In the genomic region with DNA sequence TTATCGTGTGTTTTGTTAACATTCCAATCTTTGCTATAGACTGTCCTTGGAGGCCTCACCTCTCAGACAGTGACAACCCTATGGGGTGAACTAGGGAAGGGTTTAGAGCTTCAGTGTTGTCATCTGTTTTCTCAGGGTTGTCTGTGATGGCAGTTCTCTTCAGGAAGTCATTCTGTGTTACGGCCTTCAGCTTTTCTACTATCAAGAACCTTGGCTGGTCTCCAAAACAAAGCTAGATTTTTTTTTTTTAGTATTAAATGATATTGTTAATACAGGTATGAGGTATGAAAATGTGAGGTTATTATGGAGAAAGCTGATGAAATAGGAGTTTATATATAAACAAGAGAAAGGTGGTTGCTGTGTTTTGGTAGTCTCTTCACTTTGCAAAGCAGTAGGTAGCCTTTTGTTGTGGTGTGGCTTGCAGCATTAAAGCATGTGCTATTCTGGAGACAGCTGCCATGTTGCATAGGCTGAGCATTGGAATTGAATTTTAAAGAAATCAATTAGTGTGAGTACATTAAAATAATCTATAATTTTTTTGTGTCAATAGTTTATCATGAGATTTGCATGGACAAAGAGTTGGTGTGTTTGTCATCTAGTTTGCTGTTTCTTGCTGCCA, we compare ENCODE assay signal across 17 cellular contexts.
DNase-seq lines count a peak whose midpoint lies in the region; ATAC-seq lines count a peak whose summit lies in the region.
"Had no signal": no experiment of that assay in that cellular context is flagged by ENCODE, and none has a peak within 500 bp of the region (broad histone marks: within the 10 kb centered on the region; RNA-seq: fewer than 3 reads in every experiment).

No MANE protein-coding gene starts in this region.

- H3K27me3 ChIP-seq in CD4-positive, CD25-positive, alpha-beta regulatory T cell (ENCODE audit: control insufficient read depth, insufficient read depth, low read length) = no peaks in the 10 kb centered on the region
- H3K27me3 ChIP-seq: vagina had no signal

- DNase-seq in NCI-H146 (lab: John Stamatoyannopoulos, UW) (peak; percentile 23), NCI-H146 treated with DMSO at 0.1 percent for 48 hours (lab: John Stamatoyannopoulos, UW; ENCODE audit: unreplicated experiment) (no peak), NCI-H2029 (lab: John Stamatoyannopoulos, UW) (peak; percentile 38), ecto neural progenitor cell (ENCODE audit: low spot score) (no peak), SIG-M5 treated with dmso at 0.1 percent for 504 hours (lab: John Stamatoyannopoulos, UW; ENCODE audit: unreplicated experiment) (no peak)
- DNase-seq in CD4-positive, CD25-positive, alpha-beta regulatory T cell = peak in 1 of 3 donors; percentile 34
- DNase-seq in activated naive CD8-positive, alpha-beta T cell treated with anti-CD3 and anti-CD28 coated beads, Interleukin-2, amount 10 ng/mL, durations not matched to agents 7 days and 5 days = no peak
- DNase-seq: activated CD4-positive, CD25-positive, alpha-beta regulatory T cell treated with anti-CD3 and anti-CD28 coated beads, Interleukin-2, amount 50 U/mL, for 72 hours; activated effector memory CD4-positive, alpha-beta T cell treated with anti-CD3 and anti-CD28 coated beads, Interleukin-2, amount 50 U/mL, for 16 hours; effector memory CD8-positive, alpha-beta T cell; NCI-H1436; right cardiac atrium; stimulated activated CD4-positive, alpha-beta T cell treated with anti-CD3 and anti-CD28 coated beads, Interleukin-12 subunit alpha, Interleukin-12 subunit beta, amount 100 ng/mL, for 4 hours; T1000 had no signal

- H3K4me3 Mint-ChIP-seq in CD4-positive, CD25-positive, alpha-beta regulatory T cell = peak overlapping the region in 2 of 4 donors; percentile 27 to 30
- H3K4me3 Mint-ChIP-seq in activated naive CD8-positive, alpha-beta T cell treated with anti-CD3 and anti-CD28 coated beads, Interleukin-2, amount 10 ng/mL, durations not matched to agents 7 days and 5 days = no peak overlapping the region
- H3K4me3 Mint-ChIP-seq: B cell; effector memory CD8-positive, alpha-beta T cell had no signal

- no peak overlapping the region for H3K27ac ChIP-seq in CD4-positive, CD25-positive, alpha-beta regulatory T cell (ENCODE audit: insufficient read depth, low read length, poor library complexity, severe bottlenecking)
- H3K27ac ChIP-seq: vagina had no signal

- H3K27ac Mint-ChIP-seq in CD4-positive, CD25-positive, alpha-beta regulatory T cell = peak overlapping the region; percentile 6 to 89 (median 88)
- H3K27ac Mint-ChIP-seq in activated naive CD8-positive, alpha-beta T cell treated with anti-CD3 and anti-CD28 coated beads, Interleukin-2, amount 10 ng/mL, durations not matched to agents 7 days and 5 days = peak overlapping the region; percentile 28
- H3K27ac Mint-ChIP-seq: B cell; effector memory CD8-positive, alpha-beta T cell had no signal

- no peak overlapping the region for H3K4me3 ChIP-seq in CD4-positive, CD25-positive, alpha-beta regulatory T cell (ENCODE audit: low read depth, low read length)
- H3K4me3 ChIP-seq: vagina had no signal

- POLR2A ChIA-PET in activated naive CD8-positive, alpha-beta T cell treated with anti-CD3 and anti-CD28 coated beads, Interleukin-2, amount 10 ng/mL, durations not matched to agents 7 days and 5 days (lab: Charles Lee) = interaction anchor here (0.7 to 1.0 kb wide), 2 partner anchors 37 to 75 kb away, joined by 3 read pairs; no protein-coding TSS in a partner anchor

- H3K4me1 ChIP-seq in CD4-positive, CD25-positive, alpha-beta regulatory T cell (ENCODE audit: control insufficient read depth, insufficient read depth, low read length, poor library complexity, severe bottlenecking) = no peaks in the 10 kb centered on the region
- H3K4me1 ChIP-seq: vagina had no signal

- H3K4me1 Mint-ChIP-seq in CD4-positive, CD25-positive, alpha-beta regulatory T cell = peaks cover 0 to 21% (median 4%) of the 10 kb centered on the region in 4 donors
- H3K4me1 Mint-ChIP-seq in activated naive CD8-positive, alpha-beta T cell treated with anti-CD3 and anti-CD28 coated beads, Interleukin-2, amount 10 ng/mL, durations not matched to agents 7 days and 5 days = peaks cover 12% of the 10 kb centered on the region

- peak in 1 of 2 donors; percentile 44 for ATAC-seq in CD4-positive, CD25-positive, alpha-beta regulatory T cell (ENCODE audit: low read depth in 2 of 2)
- peak; percentile 54 for ATAC-seq in activated naive CD8-positive, alpha-beta T cell treated with anti-CD3 and anti-CD28 coated beads, Interleukin-2, amount 10 ng/mL, durations not matched to agents 7 days and 5 days (ENCODE audit: low read depth)
- no peak for ATAC-seq in HG02623 (IDR thresholded peaks at IDR 0.05; ENCODE audit: unreplicated experiment)
- ATAC-seq: effector memory CD8-positive, alpha-beta T cell; right cardiac atrium had no signal

- peaks cover 0 to 8% (median 2%) of the 10 kb centered on the region in 7 donors for H3K9me3 Mint-ChIP-seq in CD4-positive, CD25-positive, alpha-beta regulatory T cell
- H3K9me3 Mint-ChIP-seq in activated naive CD8-positive, alpha-beta T cell treated with anti-CD3 and anti-CD28 coated beads, Interleukin-2, amount 10 ng/mL, durations not matched to agents 7 days and 5 days = peaks cover 6% of the 10 kb centered on the region
- H3K9me3 Mint-ChIP-seq: effector memory CD8-positive, alpha-beta T cell had no signal

- H3K36me3 Mint-ChIP-seq in CD4-positive, CD25-positive, alpha-beta regulatory T cell = no peaks in the 10 kb centered on the region
- peaks cover 16% of the 10 kb centered on the region for H3K36me3 Mint-ChIP-seq in activated naive CD8-positive, alpha-beta T cell treated with anti-CD3 and anti-CD28 coated beads, Interleukin-2, amount 10 ng/mL, durations not matched to agents 7 days and 5 days

- H3K27me3 Mint-ChIP-seq in CD4-positive, CD25-positive, alpha-beta regulatory T cell = peaks cover 5% of the 10 kb centered on the region
- no peaks in the 10 kb centered on the region for H3K27me3 Mint-ChIP-seq in activated naive CD8-positive, alpha-beta T cell treated with anti-CD3 and anti-CD28 coated beads, Interleukin-2, amount 10 ng/mL, durations not matched to agents 7 days and 5 days
- H3K27me3 Mint-ChIP-seq: B cell; effector memory CD8-positive, alpha-beta T cell had no signal

- H3K9me3 ChIP-seq in CD4-positive, CD25-positive, alpha-beta regulatory T cell (ENCODE audit: control insufficient read depth in 2 of 2, low read length in 2 of 2) = no peaks in the 10 kb centered on the region
- H3K9me3 ChIP-seq: vagina had no signal

- H3K36me3 ChIP-seq in CD4-positive, CD25-positive, alpha-beta regulatory T cell (ENCODE audit: control insufficient read depth, insufficient read depth, low read length) = no peaks in the 10 kb centered on the region
- H3K36me3 ChIP-seq: vagina had no signal

Comparison
In these comparisons a context has a peak if more than half of its experiments do, and no peak if none do; other contexts are left out.
1. DNase-seq: peak in NCI-H146 (single experiment) and NCI-H2029 (single experiment); none in NCI-H146 treated with DMSO at 0.1 percent for 48 hours (single experiment), activated naive CD8-positive, alpha-beta T cell treated with anti-CD3 and anti-CD28 coated beads, Interleukin-2, amount 10 ng/mL, durations not matched to agents 7 days and 5 days (single experiment), ecto neural progenitor cell (single experiment) and SIG-M5 treated with dmso at 0.1 percent for 504 hours (single experiment).